In genomic region chr6:84249724-84250123, GRCh38 we compare ENCODE assay signal across 25 cellular contexts. TPM values are rescaled to one million over a fixed set of nuclear protein-coding genes. Genes with fewer than 3 reads are reported as not detected.
DNase-seq lines count a peak whose midpoint lies in the region; ATAC-seq, FAIRE-seq and TF ChIP-seq lines count a peak whose summit lies in the region.
"Had no signal": no experiment of that assay in that cellular context is flagged by ENCODE, and none has a peak within 500 bp of the region (broad histone marks: within the 10 kb centered on the region; RNA-seq: fewer than 3 reads in every experiment).

No MANE protein-coding gene starts in this region.

- no peak overlapping the region for H3K9ac ChIP-seq in K562 (ENCODE audit: insufficient read depth in 1 of 2, low read depth in 2 of 2, low read length in 2 of 2)

- no peak overlapping the region for H3K27ac Mint-ChIP-seq in CD8-positive, alpha-beta T cell
- no peak overlapping the region for H3K27ac Mint-ChIP-seq in activated CD4-positive, alpha-beta memory T cell treated with anti-CD3 and anti-CD28 coated beads, Interleukin-2, amount 10 ng/mL, durations not matched to agents 7 days and 5 days

- WGBS in K562 (ENCODE audit: insufficient coverage, low coverage, missing lambda C conversion rate): 28% methylated on average over 2 of the region's 3 CpGs

- POLR2A ChIA-PET in K562 (lab: Yijun Ruan, JAX): no interaction called here
- POLR2A ChIA-PET in CD8-positive, alpha-beta T cell (lab: Charles Lee): no interaction called here
- POLR2A ChIA-PET in activated CD4-positive, alpha-beta memory T cell treated with anti-CD3 and anti-CD28 coated beads, Interleukin-2, amount 10 ng/mL, durations not matched to agents 7 days and 5 days (lab: Charles Lee): no interaction called here

- H3K36me3 ChIP-seq in K562 (ENCODE audit: control insufficient read depth, insufficient read depth, low read length) (no peaks in the 10 kb centered on the region), osteoblast (ENCODE audit: insufficient read depth, low read length) (no peaks in the 10 kb centered on the region)
- no peaks in the 10 kb centered on the region for H3K36me3 ChIP-seq in CD8-positive, alpha-beta T cell (ENCODE audit: insufficient read depth, low read length)
- H3K36me3 ChIP-seq: left ventricle myocardium inferior, right atrium auricular region, tibial artery had no signal

- DNase-seq in DMS53 (lab: John Stamatoyannopoulos, UW): peak; percentile 4
- no peak for DNase-seq in DMS53 treated with DMSO at 0.1 percent for 48 hours (lab: John Stamatoyannopoulos, UW; ENCODE audit: unreplicated experiment)
- peak; percentile 3 for DNase-seq in NCI-H226
- no peak for DNase-seq in K562 (ENCODE audit: extremely low read depth in 1 of 4, low spot score in 3 of 4)
- peak; percentile 50 for DNase-seq in osteoblast (ENCODE audit: insufficient read length, low spot score, missing footprints)
- no peak for DNase-seq in CD8-positive, alpha-beta T cell
- no peak for DNase-seq in activated CD4-positive, alpha-beta memory T cell treated with anti-CD3 and anti-CD28 coated beads, Interleukin-2, amount 10 ng/mL, durations not matched to agents 7 days and 5 days
- DNase-seq: activated effector memory CD4-positive, alpha-beta T cell treated with anti-CD3 and anti-CD28 coated beads, Interleukin-2, amount 50 U/mL, for 16 hours; amniotic stem cell; C1 segment of cervical spinal cord; cerebellar nuclear complex; DMS 273 treated with DMSO at 0.1 percent for 48 hours; foreskin melanocyte; HCEC 1CT; left ventricle myocardium inferior; MM.1S; NCI-H526 treated with DMSO at 0.1 percent for 48 hours; occipital lobe; stimulated activated CD4-positive, alpha-beta T cell treated with anti-CD3 and anti-CD28 coated beads, Interleukin-15, amount 100 ng/mL, for 24 hours; stimulated activated naive CD4-positive, alpha-beta T cell; tibial artery had no signal

- TF ChIP-seq RAD21 in K562 (CRISPR knock-in tag; conservative IDR thresholded peaks at IDR 0.05 in 1 of 2, IDR thresholded peaks at IDR 0.05 in 1 of 2): no peak

- TF ChIP-seq CTCF in K562 (IDR thresholded peaks at IDR 0.05 in 2 of 3, conservative IDR thresholded peaks at IDR 0.05 in 1 of 3; ENCODE audit: insufficient read depth in 2 of 3, low read depth in 1 of 3, low read length in 3 of 3): no peak
- TF ChIP-seq CTCF in osteoblast (IDR thresholded peaks at IDR 0.05; ENCODE audit: extremely low read depth, low read depth, low read length): no peak
- TF ChIP-seq CTCF in CD8-positive, alpha-beta T cell (IDR thresholded peaks at IDR 0.05): no peak

- H3K4me2 ChIP-seq in K562 (ENCODE audit: insufficient read depth, low read length) (no peak overlapping the region), osteoblast (ENCODE audit: insufficient read depth, low read length) (no peak overlapping the region)

- H3K4me3 ChIP-seq in K562: no peak overlapping the region
- H3K4me3 ChIP-seq in osteoblast (ENCODE audit: insufficient read depth, low read length): no peak overlapping the region
- H3K4me3 ChIP-seq in CD8-positive, alpha-beta T cell (ENCODE audit: low read depth, low read length): no peak overlapping the region
- H3K4me3 ChIP-seq: left ventricle myocardium inferior, right atrium auricular region, tibial artery had no signal

- H3K4me3 Mint-ChIP-seq in CD8-positive, alpha-beta T cell: no peak overlapping the region
- H3K4me3 Mint-ChIP-seq in activated CD4-positive, alpha-beta memory T cell treated with anti-CD3 and anti-CD28 coated beads, Interleukin-2, amount 10 ng/mL, durations not matched to agents 7 days and 5 days: no peak overlapping the region

- intact Hi-C loops in K562 (cut with micrococcal nuclease): loop anchor here (5.0 kb wide), 1 partner anchor 173 kb away; no protein-coding TSS in a partner anchor
- intact Hi-C loops in CD8-positive, alpha-beta T cell (cut with DNase I, micrococcal nuclease): no loop called here

- ATAC-seq in K562 (peak; percentile 49; the same call in 2 of the 3 replicates), HG03045 (IDR thresholded peaks at IDR 0.05; ENCODE audit: unreplicated experiment) (no peak)
- ATAC-seq in CD8-positive, alpha-beta T cell: no peak

- H3K9me1 ChIP-seq in K562 (ENCODE audit: control insufficient read depth, insufficient read depth, low read length): no peaks in the 10 kb centered on the region

- no peak for TF ChIP-seq POLR2A in K562 (conservative IDR thresholded peaks at IDR 0.05)

- in situ Hi-C loops in K562 (cut with MboI): no loop called here

- no peaks in the 10 kb centered on the region for H3K36me3 Mint-ChIP-seq in CD8-positive, alpha-beta T cell
- no peaks in the 10 kb centered on the region for H3K36me3 Mint-ChIP-seq in activated CD4-positive, alpha-beta memory T cell treated with anti-CD3 and anti-CD28 coated beads, Interleukin-2, amount 10 ng/mL, durations not matched to agents 7 days and 5 days (ENCODE audit: low read depth)

- H4K20me1 ChIP-seq in K562 (replicated peaks; ENCODE audit: control insufficient read depth, insufficient read depth, low read length) (no peaks in the 10 kb centered on the region), osteoblast (ENCODE audit: insufficient read depth, low read length) (no peaks in the 10 kb centered on the region)

- BruUV-seq in K562 (replicated peaks; lab: Mats Ljungman, UMichigan): no TSS peak

- no peaks in the 10 kb centered on the region for H3K27me3 ChIP-seq in K562 (ENCODE audit: control insufficient read depth in 2 of 2, insufficient read depth in 2 of 2, low read length in 2 of 2)
- H3K27me3 ChIP-seq in osteoblast (ENCODE audit: insufficient read depth, low read length): no peaks in the 10 kb centered on the region
- peaks cover 6% of the 10 kb centered on the region for H3K27me3 ChIP-seq in CD8-positive, alpha-beta T cell (ENCODE audit: insufficient read depth, low read length)
- H3K27me3 ChIP-seq: right atrium auricular region, tibial artery had no signal

- H3K27ac ChIP-seq in K562 (ENCODE audit: extremely low read depth, low read depth, low read length): no peak overlapping the region
- H3K27ac ChIP-seq in osteoblast (ENCODE audit: low read depth, low read length): no peak overlapping the region
- H3K27ac ChIP-seq in CD8-positive, alpha-beta T cell (ENCODE audit: low read depth, low read length): no peak overlapping the region
- H3K27ac ChIP-seq: 22Rv1, left ventricle myocardium inferior, right atrium auricular region, RWPE1, tibial artery had no signal

- H2AFZ ChIP-seq in K562 (ENCODE audit: low read depth, low read length) (peak overlapping the region; percentile 63), osteoblast (ENCODE audit: low read length) (peak overlapping the region; percentile 74)

- no peaks in the 10 kb centered on the region for H3K4me1 Mint-ChIP-seq in CD8-positive, alpha-beta T cell (ENCODE audit: low read depth)
- H3K4me1 Mint-ChIP-seq in activated CD4-positive, alpha-beta memory T cell treated with anti-CD3 and anti-CD28 coated beads, Interleukin-2, amount 10 ng/mL, durations not matched to agents 7 days and 5 days: no peaks in the 10 kb centered on the region

- CTCF ChIA-PET in K562 (lab: Yijun Ruan, JAX; ENCODE audit: low intra/inter-chr PET ratio): no interaction called here
- CTCF ChIA-PET in CD8-positive, alpha-beta T cell (lab: Charles Lee): no interaction called here
- CTCF ChIA-PET in activated CD4-positive, alpha-beta memory T cell treated with anti-CD3 and anti-CD28 coated beads, Interleukin-2, amount 10 ng/mL, durations not matched to agents 7 days and 5 days (lab: Charles Lee): no interaction called here

- no peaks in the 10 kb centered on the region for H3K9me3 ChIP-seq in K562 (replicated peaks; ENCODE audit: control insufficient read depth, insufficient read depth, low read depth, low read length)
- H3K9me3 ChIP-seq in osteoblast (ENCODE audit: low read depth, low read length): no peaks in the 10 kb centered on the region
- H3K9me3 ChIP-seq in CD8-positive, alpha-beta T cell (ENCODE audit: low read length): no peaks in the 10 kb centered on the region
- H3K9me3 ChIP-seq: left ventricle myocardium inferior, right atrium auricular region, tibial artery had no signal

- TF ChIP-seq EP300 in K562 (IDR thresholded peaks at IDR 0.05; ENCODE audit: low read length): no peak

- no peaks in the 10 kb centered on the region for H3K4me1 ChIP-seq in K562 (replicated peaks in 1 of 2; ENCODE audit: control insufficient read depth in 2 of 2, insufficient read depth in 2 of 2, low read length in 2 of 2)
- H3K4me1 ChIP-seq in osteoblast (ENCODE audit: insufficient read depth, low read length): no peaks in the 10 kb centered on the region
- H3K4me1 ChIP-seq in CD8-positive, alpha-beta T cell (ENCODE audit: insufficient read depth, low read length): no peaks in the 10 kb centered on the region
- H3K4me1 ChIP-seq: left ventricle myocardium inferior, right atrium auricular region had no signal

- no peak for FAIRE-seq in K562 (lab: Jason Lieb, UNC)

- H3K79me2 ChIP-seq in K562 (ENCODE audit: control insufficient read depth, insufficient read depth, low read length) (no peaks in the 10 kb centered on the region), osteoblast (ENCODE audit: insufficient read depth, low read length) (no peaks in the 10 kb centered on the region)

- no peaks in the 10 kb centered on the region for H3K9me3 Mint-ChIP-seq in CD8-positive, alpha-beta T cell
- H3K9me3 Mint-ChIP-seq in activated CD4-positive, alpha-beta memory T cell treated with anti-CD3 and anti-CD28 coated beads, Interleukin-2, amount 10 ng/mL, durations not matched to agents 7 days and 5 days: no peaks in the 10 kb centered on the region

- H3K27me3 Mint-ChIP-seq in CD8-positive, alpha-beta T cell (ENCODE audit: low read depth): peaks cover 14% of the 10 kb centered on the region
- peaks cover 5% of the 10 kb centered on the region for H3K27me3 Mint-ChIP-seq in activated CD4-positive, alpha-beta memory T cell treated with anti-CD3 and anti-CD28 coated beads, Interleukin-2, amount 10 ng/mL, durations not matched to agents 7 days and 5 days

RNA-seq across cellular contexts. Expression of gene CEP162, which starts 22.3 kb away (rescaled TPM):
- 3.3 and 28.6 TPM in 2 replicates for total RNA-seq in K562 (2011; cell fraction: chromatin; rRNA removed; ENCODE audit: low replicate concordance)
- 1.0 and 1.8 TPM in 2 replicates for total RNA-seq in K562 (2011; cell fraction: nucleolus; rRNA removed)
- total RNA-seq in K562 (2011; cell fraction: nucleoplasm; rRNA removed): 3.1 and 4.3 TPM in 2 replicates
- total RNA-seq in K562 (2014; rRNA removed): 3.6 and 6.7 TPM in 2 replicates
- total RNA-seq in K562 (2014; rRNA removed; fragmentation: Illumina TruSeq; extraction: Trizol): 8.6 and 9.0 TPM in 2 replicates
- 8.0 and 8.4 TPM in 2 replicates for total RNA-seq in K562 (2015; rRNA removed; fragmentation: Illumina TruSeq; extraction: Trizol)
- 5.0 and 6.4 TPM in 2 replicates for total RNA-seq in K562 (2021)
- 4.0 and 6.7 TPM in 2 replicates for polyA plus RNA-seq in K562 (2011; rRNA removed)
- polyA plus RNA-seq in K562 (2011; cell fraction: cytosol; rRNA removed): 0.28 and 0.94 TPM in 2 replicates
- 2.7 and 3.3 TPM in 2 replicates for polyA plus RNA-seq in K562 (2011; cell fraction: nucleus; rRNA removed)
- polyA plus RNA-seq in K562 (2012): 3.7 and 4.1 TPM in 2 replicates
- 5.5 and 7.0 TPM in 2 replicates for polyA plus RNA-seq in K562 (2014; fragmentation: Illumina TruSeq; extraction: Trizol)
- 1 to 10 TPM; 3.9 to 4.3 TPM for polyA plus RNA-seq in K562 (2014; fragmentation: Nextera tagmentation; extraction: Ambion mirVana)
- 3.7 and 6.4 TPM in 2 replicates for polyA plus RNA-seq in K562 (2014; rRNA removed)
- 13.8 and 15.1 TPM in 2 replicates for polyA minus RNA-seq in K562 (2011; rRNA and poly(A)+ RNA removed)
- polyA minus RNA-seq in K562 (2011; cell fraction: cytosol; rRNA and poly(A)+ RNA removed): 1.5 and 4.7 TPM in 2 replicates
- polyA minus RNA-seq in K562 (2011; cell fraction: nucleus; rRNA and poly(A)+ RNA removed): 8.3 and 11.3 TPM in 2 replicates
- total RNA-seq in osteoblast: 17.0 and 17.4 TPM in 2 replicates
- 1 to 10 TPM; 2.0 to 2.6 TPM for total RNA-seq in CD8-positive, alpha-beta T cell
- 1 to 10 TPM; 8.1 to 9.6 TPM for total RNA-seq in activated CD4-positive, alpha-beta memory T cell treated with anti-CD3 and anti-CD28 coated beads, Interleukin-2, amount 10 ng/mL, durations not matched to agents 7 days and 5 days

Comparison
In these comparisons a context has a peak if more than half of its experiments do, and no peak if none do; other contexts are left out.
1. DNase-seq: peak in DMS53 (single experiment), NCI-H226 (single experiment) and osteoblast (single experiment); none in DMS53 treated with DMSO at 0.1 percent for 48 hours (single experiment), K562 (0 of 4), CD8-positive, alpha-beta T cell (0 of 7) and activated CD4-positive, alpha-beta memory T cell treated with anti-CD3 and anti-CD28 coated beads, Interleukin-2, amount 10 ng/mL, durations not matched to agents 7 days and 5 days (single experiment).